ENCODE assay signal across 1 cellular context in the genomic region with DNA sequence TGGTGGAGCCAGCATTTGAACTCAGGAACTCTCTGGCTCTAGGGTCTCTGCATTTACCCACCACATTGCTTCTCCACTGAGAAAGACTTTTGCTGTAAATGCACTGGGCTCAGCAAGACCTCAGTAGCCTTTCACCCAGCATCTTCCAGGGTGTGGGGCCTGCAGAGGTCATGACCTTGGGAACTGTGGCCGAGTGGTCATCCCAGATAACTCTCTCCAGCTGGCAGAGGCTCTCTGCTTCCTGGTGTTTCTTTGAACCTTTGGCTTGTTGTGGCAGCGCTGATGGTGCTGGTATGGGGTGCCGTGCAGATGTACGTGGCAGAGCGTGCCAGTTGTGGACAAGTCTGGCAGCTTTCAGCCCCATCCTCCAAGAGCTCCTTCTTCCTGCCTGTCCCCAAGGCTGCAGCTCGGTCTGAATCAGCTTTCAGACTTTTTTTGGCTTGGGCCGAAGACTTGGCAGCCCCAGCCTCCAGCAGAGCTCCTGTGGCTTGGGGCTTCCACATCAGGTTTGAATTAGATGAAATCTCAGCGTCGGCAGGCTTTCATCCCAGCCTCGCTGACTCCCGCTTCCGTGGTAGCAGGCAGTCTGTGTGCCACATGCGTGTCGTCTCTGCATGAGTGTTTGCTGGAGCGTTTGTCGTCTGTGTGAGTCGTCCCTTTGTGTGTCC.
TF ChIP-seq lines count a peak whose summit lies in the region.

No MANE protein-coding gene starts in this region.

TF ChIP-seq in K562, 482 proteins besides CTCF, POLR2A, EP300 and RAD21 (continued from another document and continues in another):
- TF ChIP-seq NRF1 (conservative IDR thresholded peaks at IDR 0.05 in 1 of 2, IDR thresholded peaks at IDR 0.05 in 1 of 2), result 0 out of 4 replicates have a peak, but pooled peaks of 1 of the 2 experiments have one; percentile 11
- TF ChIP-seq, protein P1, sequence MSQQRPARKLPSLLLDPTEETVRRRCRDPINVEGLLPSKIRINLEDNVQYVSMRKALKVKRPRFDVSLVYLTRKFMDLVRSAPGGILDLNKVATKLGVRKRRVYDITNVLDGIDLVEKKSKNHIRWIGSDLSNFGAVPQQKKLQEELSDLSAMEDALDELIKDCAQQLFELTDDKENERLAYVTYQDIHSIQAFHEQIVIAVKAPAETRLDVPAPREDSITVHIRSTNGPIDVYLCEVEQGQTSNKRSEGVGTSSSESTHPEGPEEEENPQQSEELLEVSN (IDR thresholded peaks at IDR 0.05; ENCODE audit: borderline replicate concordance in 1 of 2, extremely low read depth in 1 of 2, insufficient read depth in 1 of 2, insufficient read length in 1 of 2, low read depth in 1 of 2, low read length in 1 of 2, poor library complexity in 1 of 2, severe bottlenecking in 1 of 2), result peak in 1 of 2 experiments; percentile 5
- TF ChIP-seq MTA1 (IDR thresholded peaks at IDR 0.05; ENCODE audit: borderline replicate concordance), result no peak
- no peak for TF ChIP-seq CCAR2 (IDR thresholded peaks at IDR 0.05; ENCODE audit: low read depth, low read length)
- no peak for TF ChIP-seq PCBP1 (IDR thresholded peaks at IDR 0.05; ENCODE audit: low read depth, low read length, poor library complexity, severe bottlenecking)
- peak; percentile 71; the same call in 1 of the 2 replicates for TF ChIP-seq DMBX1 (CRISPR knock-in tag; IDR thresholded peaks at IDR 0.05; ENCODE audit: borderline replicate concordance)
- TF ChIP-seq MYBL2 (IDR thresholded peaks at IDR 0.05; ENCODE audit: low read depth), result no peak
- no peak for TF ChIP-seq MYBL2 (CRISPR knock-in tag; IDR thresholded peaks at IDR 0.05; ENCODE audit: borderline replicate concordance)
- peak; percentile 49; the same call in 1 of the 2 replicates for TF ChIP-seq FOXK1 (CRISPR knock-in tag; IDR thresholded peaks at IDR 0.05; ENCODE audit: borderline replicate concordance)
- 0 out of 2 replicates have a peak, but pooled peaks have one; percentile 36 for TF ChIP-seq HDAC2 (IDR thresholded peaks at IDR 0.05)
- peak; percentile 59 for TF ChIP-seq GATA2 (CRISPR knock-in tag; IDR thresholded peaks at IDR 0.05)
- TF ChIP-seq ARID1B (IDR thresholded peaks at IDR 0.05), result peak; percentile 86
- TF ChIP-seq, protein P2, sequence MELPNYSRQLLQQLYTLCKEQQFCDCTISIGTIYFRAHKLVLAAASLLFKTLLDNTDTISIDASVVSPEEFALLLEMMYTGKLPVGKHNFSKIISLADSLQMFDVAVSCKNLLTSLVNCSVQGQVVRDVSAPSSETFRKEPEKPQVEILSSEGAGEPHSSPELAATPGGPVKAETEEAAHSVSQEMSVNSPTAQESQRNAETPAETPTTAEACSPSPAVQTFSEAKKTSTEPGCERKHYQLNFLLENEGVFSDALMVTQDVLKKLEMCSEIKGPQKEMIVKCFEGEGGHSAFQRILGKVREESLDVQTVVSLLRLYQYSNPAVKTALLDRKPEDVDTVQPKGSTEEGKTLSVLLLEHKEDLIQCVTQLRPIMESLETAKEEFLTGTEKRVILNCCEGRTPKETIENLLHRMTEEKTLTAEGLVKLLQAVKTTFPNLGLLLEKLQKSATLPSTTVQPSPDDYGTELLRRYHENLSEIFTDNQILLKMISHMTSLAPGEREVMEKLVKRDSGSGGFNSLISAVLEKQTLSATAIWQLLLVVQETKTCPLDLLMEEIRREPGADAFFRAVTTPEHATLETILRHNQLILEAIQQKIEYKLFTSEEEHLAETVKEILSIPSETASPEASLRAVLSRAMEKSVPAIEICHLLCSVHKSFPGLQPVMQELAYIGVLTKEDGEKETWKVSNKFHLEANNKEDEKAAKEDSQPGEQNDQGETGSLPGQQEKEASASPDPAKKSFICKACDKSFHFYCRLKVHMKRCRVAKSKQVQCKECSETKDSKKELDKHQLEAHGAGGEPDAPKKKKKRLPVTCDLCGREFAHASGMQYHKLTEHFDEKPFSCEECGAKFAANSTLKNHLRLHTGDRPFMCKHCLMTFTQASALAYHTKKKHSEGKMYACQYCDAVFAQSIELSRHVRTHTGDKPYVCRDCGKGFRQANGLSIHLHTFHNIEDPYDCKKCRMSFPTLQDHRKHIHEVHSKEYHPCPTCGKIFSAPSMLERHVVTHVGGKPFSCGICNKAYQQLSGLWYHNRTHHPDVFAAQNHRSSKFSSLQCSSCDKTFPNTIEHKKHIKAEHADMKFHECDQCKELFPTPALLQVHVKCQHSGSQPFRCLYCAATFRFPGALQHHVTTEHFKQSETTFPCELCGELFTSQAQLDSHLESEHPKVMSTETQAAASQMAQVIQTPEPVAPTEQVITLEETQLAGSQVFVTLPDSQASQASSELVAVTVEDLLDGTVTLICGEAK (IDR thresholded peaks at IDR 0.05), result no peak
- TF ChIP-seq, protein P2 (CRISPR knock-in tag; IDR thresholded peaks at IDR 0.05), result no peak
- no peak for TF ChIP-seq HDAC6 (IDR thresholded peaks at IDR 0.05; ENCODE audit: low read depth, low read length)
- 0 out of 2 replicates have a peak, but pooled peaks have one; percentile 26 for TF ChIP-seq JUND (IDR thresholded peaks at IDR 0.05; ENCODE audit: borderline replicate concordance, low read depth, low read length)
- no peak; the same call in 2 of the 3 replicates for TF ChIP-seq JUND (tag; IDR thresholded peaks at IDR 0.05; ENCODE audit: borderline replicate concordance, low read depth, low read length)
- peak; percentile 63; the same call in 1 of the 2 replicates for TF ChIP-seq DPF2 (IDR thresholded peaks at IDR 0.05)
- no peak for TF ChIP-seq HNRNPLL (IDR thresholded peaks at IDR 0.05; ENCODE audit: low read depth, low read length, poor library complexity, severe bottlenecking)
- TF ChIP-seq BRF2 (IDR thresholded peaks at IDR 0.05; ENCODE audit: borderline replicate concordance, insufficient read depth, insufficient read length), result no peak
- TF ChIP-seq BHLHE40 (IDR thresholded peaks at IDR 0.05; ENCODE audit: low read length), result 0 out of 2 replicates have a peak, but pooled peaks have one; percentile 23
- no peak for TF ChIP-seq HDGF (IDR thresholded peaks at IDR 0.05)
- peak in 1 of 2 experiments; percentile 52; a peak in 1 of 4 replicates for TF ChIP-seq HDAC1 (IDR thresholded peaks at IDR 0.05)
- 0 out of 2 replicates have a peak, but pooled peaks have one; percentile 28 for TF ChIP-seq STAT6 (CRISPR knock-in tag; IDR thresholded peaks at IDR 0.05)
- peak; percentile 75 for TF ChIP-seq CBFA2T2 (conservative IDR thresholded peaks at IDR 0.05)
- TF ChIP-seq SMAD4 (CRISPR knock-in tag; conservative IDR thresholded peaks at IDR 0.05), result peak; percentile 67
- peak; percentile 70 for TF ChIP-seq SMARCA4 (IDR thresholded peaks at IDR 0.05)
- peak; percentile 72 for TF ChIP-seq TEAD4 (IDR thresholded peaks at IDR 0.05; ENCODE audit: low read length)
- no peak for TF ChIP-seq TEAD4 (CRISPR knock-in tag; IDR thresholded peaks at IDR 0.05; ENCODE audit: borderline replicate concordance)
- TF ChIP-seq, protein P3, sequence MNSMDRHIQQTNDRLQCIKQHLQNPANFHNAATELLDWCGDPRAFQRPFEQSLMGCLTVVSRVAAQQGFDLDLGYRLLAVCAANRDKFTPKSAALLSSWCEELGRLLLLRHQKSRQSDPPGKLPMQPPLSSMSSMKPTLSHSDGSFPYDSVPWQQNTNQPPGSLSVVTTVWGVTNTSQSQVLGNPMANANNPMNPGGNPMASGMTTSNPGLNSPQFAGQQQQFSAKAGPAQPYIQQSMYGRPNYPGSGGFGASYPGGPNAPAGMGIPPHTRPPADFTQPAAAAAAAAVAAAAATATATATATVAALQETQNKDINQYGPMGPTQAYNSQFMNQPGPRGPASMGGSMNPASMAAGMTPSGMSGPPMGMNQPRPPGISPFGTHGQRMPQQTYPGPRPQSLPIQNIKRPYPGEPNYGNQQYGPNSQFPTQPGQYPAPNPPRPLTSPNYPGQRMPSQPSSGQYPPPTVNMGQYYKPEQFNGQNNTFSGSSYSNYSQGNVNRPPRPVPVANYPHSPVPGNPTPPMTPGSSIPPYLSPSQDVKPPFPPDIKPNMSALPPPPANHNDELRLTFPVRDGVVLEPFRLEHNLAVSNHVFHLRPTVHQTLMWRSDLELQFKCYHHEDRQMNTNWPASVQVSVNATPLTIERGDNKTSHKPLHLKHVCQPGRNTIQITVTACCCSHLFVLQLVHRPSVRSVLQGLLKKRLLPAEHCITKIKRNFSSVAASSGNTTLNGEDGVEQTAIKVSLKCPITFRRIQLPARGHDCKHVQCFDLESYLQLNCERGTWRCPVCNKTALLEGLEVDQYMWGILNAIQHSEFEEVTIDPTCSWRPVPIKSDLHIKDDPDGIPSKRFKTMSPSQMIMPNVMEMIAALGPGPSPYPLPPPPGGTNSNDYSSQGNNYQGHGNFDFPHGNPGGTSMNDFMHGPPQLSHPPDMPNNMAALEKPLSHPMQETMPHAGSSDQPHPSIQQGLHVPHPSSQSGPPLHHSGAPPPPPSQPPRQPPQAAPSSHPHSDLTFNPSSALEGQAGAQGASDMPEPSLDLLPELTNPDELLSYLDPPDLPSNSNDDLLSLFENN (IDR thresholded peaks at IDR 0.05; ENCODE audit: low read depth in 2 of 2, low read length in 2 of 2), result peak in 1 of 2 experiments; percentile 38; a peak in 1 of 4 replicates
- peak; percentile 92 for TF ChIP-seq TCF3 (CRISPR knock-in tag; IDR thresholded peaks at IDR 0.05)
- peak; percentile 84 for TF ChIP-seq CTBP1 (IDR thresholded peaks at IDR 0.05; ENCODE audit: borderline replicate concordance)
- no peak for TF ChIP-seq CAMTA2 (CRISPR knock-in tag; conservative IDR thresholded peaks at IDR 0.05)
- TF ChIP-seq ZNF551 (CRISPR knock-in tag; IDR thresholded peaks at IDR 0.05), result no peak
- peak; percentile 59; the same call in 1 of the 2 replicates for TF ChIP-seq NCOR1 (IDR thresholded peaks at IDR 0.05)
- TF ChIP-seq SIN3A (IDR thresholded peaks at IDR 0.05; ENCODE audit: borderline replicate concordance in 2 of 2, control insufficient read depth in 1 of 2, low read depth in 2 of 2, low read length in 2 of 2), result no peak
- TF ChIP-seq NFIC (IDR thresholded peaks at IDR 0.05), result peak; percentile 40
- no peak for TF ChIP-seq ELF2 (CRISPR knock-in tag; IDR thresholded peaks at IDR 0.05)
- TF ChIP-seq ZBTB7A (IDR thresholded peaks at IDR 0.05; ENCODE audit: borderline replicate concordance, control insufficient read depth, low read depth, low read length), result 0 out of 2 replicates have a peak, but pooled peaks have one; percentile 23
- TF ChIP-seq ESRRA (IDR thresholded peaks at IDR 0.05; ENCODE audit: borderline replicate concordance, low read depth), result peak; percentile 96
- TF ChIP-seq TFAM (CRISPR knock-in tag; conservative IDR thresholded peaks at IDR 0.05), result no peak
- no peak for TF ChIP-seq HLTF (IDR thresholded peaks at IDR 0.05)
- TF ChIP-seq MCM5 (IDR thresholded peaks at IDR 0.05; ENCODE audit: low read depth), result no peak
- TF ChIP-seq MTA2 (IDR thresholded peaks at IDR 0.05; ENCODE audit: low read depth), result peak; percentile 40
- TF ChIP-seq CBX1 (IDR thresholded peaks at IDR 0.05; ENCODE audit: low read depth), result no peak
- TF ChIP-seq TAL1 (IDR thresholded peaks at IDR 0.05), result peak; percentile 72
- peak; percentile 50; the same call in 1 of the 2 replicates for TF ChIP-seq POLR2AphosphoS5 (IDR thresholded peaks at IDR 0.05; ENCODE audit: control insufficient read depth, insufficient read depth, low read depth, low read length)
- TF ChIP-seq CREM (IDR thresholded peaks at IDR 0.05; ENCODE audit: low read depth), result 0 out of 2 replicates have a peak, but pooled peaks have one; percentile 3
- TF ChIP-seq SRF (CRISPR knock-in tag; IDR thresholded peaks at IDR 0.05), result no peak
